16 cellular contexts compared by ENCODE assay signal in the genomic region with DNA sequence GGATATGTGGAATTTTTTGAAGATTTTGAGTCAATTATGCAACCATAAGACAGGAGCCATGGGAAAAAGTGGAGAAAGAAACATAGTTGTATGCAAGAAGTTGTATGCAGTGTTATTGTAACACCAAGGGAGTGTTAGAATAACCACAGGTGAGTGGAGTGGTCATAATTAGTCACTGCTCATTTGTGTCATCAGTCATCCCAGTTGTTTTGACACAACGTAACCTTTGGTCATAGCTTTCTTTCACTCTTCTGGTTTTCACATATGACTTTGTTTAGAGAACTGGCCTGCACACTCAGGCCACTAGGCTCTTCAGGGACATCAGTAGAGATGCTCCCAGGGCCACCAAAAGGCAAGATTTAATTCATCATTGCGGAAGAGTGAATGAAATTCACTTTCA.
DNase-seq lines count a peak whose midpoint lies in the region; ATAC-seq and TF ChIP-seq lines count a peak whose summit lies in the region.
"Had no signal": no experiment of that assay in that cellular context is flagged by ENCODE, and none has a peak within 500 bp of the region (broad histone marks: within the 10 kb centered on the region; RNA-seq: fewer than 3 reads in every experiment).

No MANE protein-coding gene starts in this region.

- no peak for DNase-seq in activated naive CD8-positive, alpha-beta T cell treated with anti-CD3 and anti-CD28 coated beads for 36 hours
- DNase-seq in SW480 (ENCODE audit: low spot score) (peak; percentile 20), NCI-H1436 treated with DMSO at 0.1 percent for 48 hours (lab: John Stamatoyannopoulos, UW) (no peak), NCI-H128 (lab: John Stamatoyannopoulos, UW; ENCODE audit: unreplicated experiment) (no peak), HEK293T (ENCODE audit: extremely low spot score) (no peak)
- peak; percentile 4 to 13 for DNase-seq in stimulated activated naive CD8-positive, alpha-beta T cell treated with anti-CD3 and anti-CD28 coated beads, Interleukin-15, amount 100 ng/mL, for 72 hours
- DNase-seq: amniotic stem cell; DND-41; NCI-H2171; retina; stimulated activated CD4-positive, alpha-beta T cell treated with anti-CD3 and anti-CD28 coated beads, Interleukin-2, amount 100 ng/mL, for 48 hours; stomach; T-helper 17 cell had no signal

- H3K27ac Mint-ChIP-seq in activated naive CD8-positive, alpha-beta T cell = peak overlapping the region; percentile 61
- H3K27ac Mint-ChIP-seq in activated naive CD8-positive, alpha-beta T cell treated with anti-CD3 and anti-CD28 coated beads for 36 hours = no peak overlapping the region
- peak overlapping the region; percentile 15 to 75 for H3K27ac Mint-ChIP-seq in stimulated activated naive CD8-positive, alpha-beta T cell treated with anti-CD3 and anti-CD28 coated beads, Interleukin-15, amount 100 ng/mL, for 72 hours
- H3K27ac Mint-ChIP-seq: T-helper 17 cell had no signal

- no peaks in the 10 kb centered on the region for H3K9me3 Mint-ChIP-seq in activated naive CD8-positive, alpha-beta T cell (ENCODE audit: low read depth)
- no peaks in the 10 kb centered on the region for H3K9me3 Mint-ChIP-seq in activated naive CD8-positive, alpha-beta T cell treated with anti-CD3 and anti-CD28 coated beads for 36 hours
- no peaks in the 10 kb centered on the region for H3K9me3 Mint-ChIP-seq in stimulated activated naive CD8-positive, alpha-beta T cell treated with anti-CD3 and anti-CD28 coated beads, Interleukin-15, amount 100 ng/mL, for 72 hours

- ATAC-seq in HG02885 (IDR thresholded peaks at IDR 0.05; ENCODE audit: poor library complexity, unreplicated experiment) = peak; percentile 80
- peak; percentile 93 for ATAC-seq in stimulated activated naive CD8-positive, alpha-beta T cell treated with anti-CD3 and anti-CD28 coated beads, Interleukin-15, amount 100 ng/mL, for 72 hours
- ATAC-seq: K562, T-helper 17 cell had no signal

- POLR2A ChIA-PET in HEK293T (lab: Yijun Ruan, JAX) = no interaction called here

- H3K27me3 Mint-ChIP-seq in activated naive CD8-positive, alpha-beta T cell = peaks cover 6% of the 10 kb centered on the region
- peaks cover 3% of the 10 kb centered on the region for H3K27me3 Mint-ChIP-seq in activated naive CD8-positive, alpha-beta T cell treated with anti-CD3 and anti-CD28 coated beads for 36 hours
- peaks cover 7% of the 10 kb centered on the region for H3K27me3 Mint-ChIP-seq in stimulated activated naive CD8-positive, alpha-beta T cell treated with anti-CD3 and anti-CD28 coated beads, Interleukin-15, amount 100 ng/mL, for 72 hours

- H3K4me1 Mint-ChIP-seq in activated naive CD8-positive, alpha-beta T cell (ENCODE audit: low read depth) = peaks cover 5% of the 10 kb centered on the region
- peaks cover 9% of the 10 kb centered on the region for H3K4me1 Mint-ChIP-seq in activated naive CD8-positive, alpha-beta T cell treated with anti-CD3 and anti-CD28 coated beads for 36 hours
- peaks cover 19% of the 10 kb centered on the region for H3K4me1 Mint-ChIP-seq in stimulated activated naive CD8-positive, alpha-beta T cell treated with anti-CD3 and anti-CD28 coated beads, Interleukin-15, amount 100 ng/mL, for 72 hours

- H3K36me3 Mint-ChIP-seq in activated naive CD8-positive, alpha-beta T cell = no peaks in the 10 kb centered on the region
- no peaks in the 10 kb centered on the region for H3K36me3 Mint-ChIP-seq in activated naive CD8-positive, alpha-beta T cell treated with anti-CD3 and anti-CD28 coated beads for 36 hours

- H3K4me3 Mint-ChIP-seq in activated naive CD8-positive, alpha-beta T cell = no peak overlapping the region
- H3K4me3 Mint-ChIP-seq in activated naive CD8-positive, alpha-beta T cell treated with anti-CD3 and anti-CD28 coated beads for 36 hours = no peak overlapping the region
- no peak overlapping the region for H3K4me3 Mint-ChIP-seq in stimulated activated naive CD8-positive, alpha-beta T cell treated with anti-CD3 and anti-CD28 coated beads, Interleukin-15, amount 100 ng/mL, for 72 hours
- H3K4me3 Mint-ChIP-seq: T-helper 17 cell had no signal

- CTCF ChIA-PET in HEK293T (lab: Yijun Ruan, JAX) = no interaction called here

TF ChIP-seq in HEK293T, 16 proteins besides CTCF, POLR2A, EP300 and RAD21:
- TF ChIP-seq ZNF384 (IDR thresholded peaks at IDR 0.05) (no peak), FOXA1 (IDR thresholded peaks at IDR 0.05) (no peak), L3MBTL2 (conservative IDR thresholded peaks at IDR 0.05) (no peak), HDGF (IDR thresholded peaks at IDR 0.05; ENCODE audit: borderline replicate concordance) (no peak), TARDBP (IDR thresholded peaks at IDR 0.05) (no peak), ARNT (IDR thresholded peaks at IDR 0.05) (no peak), PKNOX1 (IDR thresholded peaks at IDR 0.05) (no peak), BHLHE40 (IDR thresholded peaks at IDR 0.05; ENCODE audit: borderline replicate concordance) (no peak), NFRKB (IDR thresholded peaks at IDR 0.05) (no peak), FOXK2 (IDR thresholded peaks at IDR 0.05) (no peak), ELF4 (IDR thresholded peaks at IDR 0.05) (no peak), FOXM1 (IDR thresholded peaks at IDR 0.05; ENCODE audit: borderline replicate concordance) (no peak), SUZ12 (IDR thresholded peaks at IDR 0.05) (no peak), LEF1 (IDR thresholded peaks at IDR 0.05; ENCODE audit: borderline replicate concordance) (no peak), SP1 (IDR thresholded peaks at IDR 0.05) (no peak), CTBP1 (IDR thresholded peaks at IDR 0.05; ENCODE audit: borderline replicate concordance) (no peak)

Comparison
In these comparisons a context has a peak if more than half of its experiments do, and no peak if none do; other contexts are left out.
1. DNase-seq: peak in SW480 (single experiment) and stimulated activated naive CD8-positive, alpha-beta T cell treated with anti-CD3 and anti-CD28 coated beads, Interleukin-15, amount 100 ng/mL, for 72 hours (2 of 2); none in activated naive CD8-positive, alpha-beta T cell treated with anti-CD3 and anti-CD28 coated beads for 36 hours (single experiment), NCI-H1436 treated with DMSO at 0.1 percent for 48 hours (single experiment), NCI-H128 (single experiment) and HEK293T (single experiment).